1 cellular context compared by ENCODE assay signal in genomic region chr12:8449293-8449944, GRCh38.
TF ChIP-seq lines count a peak whose summit lies in the region.

No MANE protein-coding gene starts in this region.

TF ChIP-seq in GM12878, 131 proteins besides CTCF, POLR2A, EP300 and RAD21 (continued from another document):
- TF ChIP-seq ZBTB11 (CRISPR knock-in tag; IDR thresholded peaks at IDR 0.05) = no peak
- no peak for TF ChIP-seq RCOR1 (conservative IDR thresholded peaks at IDR 0.05; ENCODE audit: low read depth, low read length)
- TF ChIP-seq CREM (IDR thresholded peaks at IDR 0.05; ENCODE audit: low read depth) = no peak
